15 cellular contexts compared by ENCODE assay signal in genomic region chr5:72298711-72299110, GRCh38.
"Had no signal": no experiment of that assay in that cellular context is flagged by ENCODE, and none has a peak within 500 bp of the region (broad histone marks: within the 10 kb centered on the region; RNA-seq: fewer than 3 reads in every experiment).

No MANE protein-coding gene starts in this region.

- H3K9me3 ChIP-seq: lower lobe of right lung had no signal

- H2AFZ ChIP-seq: parathyroid adenoma had no signal

- H3K27ac Mint-ChIP-seq: activated naive CD8-positive, alpha-beta T cell treated with anti-CD3 and anti-CD28 coated beads for 36 hours; naive thymus-derived CD4-positive, alpha-beta T cell had no signal

- H3K27me3 Mint-ChIP-seq: activated naive CD8-positive, alpha-beta T cell treated with anti-CD3 and anti-CD28 coated beads for 36 hours; naive thymus-derived CD4-positive, alpha-beta T cell had no signal

- H3K9me3 Mint-ChIP-seq: activated naive CD8-positive, alpha-beta T cell treated with anti-CD3 and anti-CD28 coated beads for 36 hours; activated T-cell treated with anti-CD3 and anti-CD28 coated beads, Interleukin-2, amount 50 U/mL, for 4 hours; naive thymus-derived CD4-positive, alpha-beta T cell had no signal

- H3K9ac ChIP-seq: parathyroid adenoma had no signal

- H3K4me1 ChIP-seq: lower lobe of right lung, parathyroid adenoma had no signal

- H3K27ac ChIP-seq: lower lobe of right lung, parathyroid adenoma had no signal

- ATAC-seq: activated T-cell treated with anti-CD3 and anti-CD28 coated beads, Interleukin-2, amount 50 U/mL, for 4 hours; lower lobe of right lung; naive thymus-derived CD4-positive, alpha-beta T cell had no signal

- DNase-seq: activated CD4-positive, alpha-beta T cell treated with anti-CD3 and anti-CD28 coated beads, Interleukin-2, amount 50 U/mL, for 48 hours; activated CD4-positive, CD25-positive, alpha-beta regulatory T cell treated with anti-CD3 and anti-CD28 coated beads, Interleukin-2, amount 50 U/mL, for 72 hours; activated gamma-delta T cell; activated naive CD8-positive, alpha-beta T cell treated with anti-CD3 and anti-CD28 coated beads for 36 hours; activated T-cell treated with anti-CD3 and anti-CD28 coated beads, Interleukin-2, amount 50 U/mL, for 4 hours; anterior cingulate cortex; cerebellar nuclear complex; dermis blood vessel endothelial cell; lower lobe of right lung; midbrain; naive thymus-derived CD4-positive, alpha-beta T cell; stimulated activated CD4-positive, alpha-beta T cell treated with anti-CD3 and anti-CD28 coated beads, Interleukin-4, amount 100 ng/mL, for 1 hour; stimulated activated CD8-positive, alpha-beta memory T cell treated with anti-CD3 and anti-CD28 coated beads, Interleukin-4, amount 100 ng/mL, for 48 hours had no signal

- H3K4me3 ChIP-seq: lower lobe of right lung had no signal

- FAIRE-seq: urothelium cell line had no signal

- H3K4me3 Mint-ChIP-seq: activated naive CD8-positive, alpha-beta T cell treated with anti-CD3 and anti-CD28 coated beads for 36 hours; activated T-cell treated with anti-CD3 and anti-CD28 coated beads, Interleukin-2, amount 50 U/mL, for 4 hours had no signal
